8 cellular contexts compared by ENCODE assay signal in genomic region chr6:32854376-32855178, GRCh38. TPM values are rescaled to one million over a fixed set of nuclear protein-coding genes. Genes with fewer than 3 reads are reported as not detected.
DNase-seq lines count a peak whose midpoint lies in the region; ATAC-seq and TF ChIP-seq lines count a peak whose summit lies in the region.

No MANE protein-coding gene starts in this region.

- H3K27ac ChIP-seq in ACC112 (ENCODE audit: low read depth, low read length) (peak overlapping the region; percentile 95), duodenal mucosa (ENCODE audit: low read depth, low read length) (peak overlapping the region; percentile 100), lung (ENCODE audit: low read depth in 1 of 2, low read length in 1 of 2) (peak overlapping the region; percentile 97 to 99)

- peak overlapping the region; percentile 97 to 100 for H3K9ac ChIP-seq in duodenal mucosa (ENCODE audit: low read depth in 1 of 2, low read length in 2 of 2)

- no peak for TF ChIP-seq CTCF in lung (IDR thresholded peaks at IDR 0.05; ENCODE audit: control extremely low read depth, extremely low read depth)

- ATAC-seq in GM18909 (IDR thresholded peaks at IDR 0.05; ENCODE audit: poor library complexity, unreplicated experiment) (peak; percentile 12), HG03469 (IDR thresholded peaks at IDR 0.05; ENCODE audit: unreplicated experiment) (peak; percentile 2), lung (ENCODE audit: insufficient read depth, low FRiP score) (no peak)
- peak; percentile 31 to 38 for ATAC-seq in activated CD4-positive, CD25-positive, alpha-beta regulatory T cell treated with anti-CD3 and anti-CD28 coated beads, Interleukin-2, amount 50 U/mL, for 24 hours

- DNase-seq in lung (ENCODE audit: low spot score) (peak; percentile 48), NCI-H1436 treated with DMSO at 0.1 percent for 48 hours (lab: John Stamatoyannopoulos, UW) (no peak)
- DNase-seq in stimulated activated naive CD4-positive, alpha-beta T cell (lab: John Stamatoyannopoulos, UW): peak in 4 of 6 experiments; percentile 41 to 66 (median 58)

- H3K4me3 ChIP-seq in ACC112 (ENCODE audit: low read depth, low read length) (peak overlapping the region; percentile 99), duodenal mucosa (ENCODE audit: low read depth in 1 of 2, low read length in 2 of 2) (peak overlapping the region; percentile 94 to 97), lung (peak overlapping the region; percentile 92)

- H3K27me3 ChIP-seq in ACC112 (ENCODE audit: insufficient read depth, low read length) (no peaks in the 10 kb centered on the region), duodenal mucosa (ENCODE audit: control insufficient read depth in 1 of 2, insufficient read depth in 2 of 2, low read length in 2 of 2) (no peaks in the 10 kb centered on the region), lung (ENCODE audit: control insufficient read depth, insufficient read depth) (no peaks in the 10 kb centered on the region)

- H3K4me1 ChIP-seq in ACC112 (ENCODE audit: control insufficient read depth, insufficient read depth, low read length, unreplicated experiment) (peaks cover 24% of the 10 kb centered on the region), duodenal mucosa (ENCODE audit: control insufficient read depth in 1 of 2, insufficient read depth in 2 of 2, low read length in 2 of 2) (peaks cover 40 to 41% of the 10 kb centered on the region in 2 donors), lung (ENCODE audit: control insufficient read depth in 2 of 2, insufficient read depth in 2 of 2, low read length in 2 of 2) (peaks cover 0 to 11% of the 10 kb centered on the region in 2 donors)

- H3K79me2 ChIP-seq in ACC112 (ENCODE audit: control insufficient read depth, insufficient read depth, low read length, unreplicated experiment): peaks cover 56% of the 10 kb centered on the region

- H2AFZ ChIP-seq in ACC112 (ENCODE audit: low read length, unreplicated experiment): peak overlapping the region; percentile 68

- WGBS in lung, 2 donors: 7 to 12% methylated on average over 24 of the region's 24 CpGs

- H3K9me3 ChIP-seq in duodenal mucosa (ENCODE audit: control insufficient read depth in 1 of 2, low read length in 2 of 2): no peaks in the 10 kb centered on the region
- H3K9me3 ChIP-seq in lung (ENCODE audit: control insufficient read depth in 2 of 2, insufficient read depth in 1 of 2, low read length in 1 of 2): no peaks in the 10 kb centered on the region

- peaks cover 28% of the 10 kb centered on the region for H3K36me3 ChIP-seq in ACC112 (ENCODE audit: insufficient read depth, low read length)
- H3K36me3 ChIP-seq in duodenal mucosa (ENCODE audit: control insufficient read depth in 1 of 2, insufficient read depth in 2 of 2, low read length in 2 of 2): peaks cover 44 to 46% of the 10 kb centered on the region in 2 donors
- H3K36me3 ChIP-seq in lung (ENCODE audit: control insufficient read depth in 2 of 2, insufficient read depth in 2 of 2, low read length in 2 of 2): peaks cover 7 to 34% of the 10 kb centered on the region in 2 donors

RNA-seq across cellular contexts. Expression of gene PSMB9, which starts 0.6 kb away (rescaled TPM):
- total RNA-seq in lung: 10 to 100 TPM; 14.4 to 56.6 TPM
- 100 to 1,000 TPM in 1 of 2 donors, 10 to 100 TPM in 1; 67.2 to 183 TPM for polyA plus RNA-seq in lung

RNA-seq across cellular contexts. Expression of gene TAP1, which starts 1.1 kb away (rescaled TPM):
- 10 to 100 TPM; 32.6 to 52.1 TPM for total RNA-seq in lung
- polyA plus RNA-seq in lung: 100 to 1,000 TPM in 1 of 2 donors, 10 to 100 TPM in 1; 63.6 to 181 TPM

RNA-seq across cellular contexts. Expression of gene PSMB8, which starts 10.7 kb away (rescaled TPM):
- total RNA-seq in lung: 10 to 100 TPM; 40.4 to 79.0 TPM
- 100 to 1,000 TPM; 132 to 216 TPM for polyA plus RNA-seq in lung

RNA-seq across cellular contexts. Expression of gene TAP2, which starts 16.0 kb away (rescaled TPM):
- 10 to 100 TPM; 15.2 to 63.2 TPM for total RNA-seq in lung
- polyA plus RNA-seq in lung: 10 to 100 TPM; 25.3 to 58.7 TPM

RNA-seq across cellular contexts. Expression of gene HLA-DOB, which starts 37.8 kb away (rescaled TPM):
- 1 to 10 TPM; 1.3 to 1.4 TPM for total RNA-seq in lung
- 1 to 10 TPM; 1.2 to 2.7 TPM for polyA plus RNA-seq in lung
